Comparison of ENCODE assay signal across 8 cellular contexts in genomic region chr12:4649358-4649661, GRCh38. TPM values are rescaled to one million over a fixed set of nuclear protein-coding genes. Genes with fewer than 3 reads are reported as not detected.
A peak's percentile ranks its signal among the peaks of the same experiment; 100 is the strongest.
DNase-seq lines count a peak whose midpoint lies in the region; ATAC-seq and TF ChIP-seq lines count a peak whose summit lies in the region.

No MANE protein-coding gene starts in this region.

- no peak for ATAC-seq in GM21390 (IDR thresholded peaks at IDR 0.05; ENCODE audit: unreplicated experiment)

- H3K4me3 ChIP-seq in brain microvascular endothelial cell (ENCODE audit: low read depth, low read length) (peak overlapping the region; percentile 83), mesenchymal stem cell (ENCODE audit: insufficient read depth in 1 of 2, low read depth in 1 of 2, low read length in 2 of 2) (peak overlapping the region; percentile 86 to 93), urinary bladder (ENCODE audit: low read depth, low read length) (peak overlapping the region; percentile 55)

- H3K4ac ChIP-seq in mesenchymal stem cell (ENCODE audit: low read depth in 1 of 2, low read length in 2 of 2): peak overlapping the region in 1 of 2 experiments; percentile 96

- H2AK5ac ChIP-seq in mesenchymal stem cell (ENCODE audit: low read length, severe bottlenecking): no peak overlapping the region

- H3K9me3 ChIP-seq in mesenchymal stem cell (ENCODE audit: control insufficient read depth, low read length): no peaks in the 10 kb centered on the region

- no peak overlapping the region for H2BK15ac ChIP-seq in mesenchymal stem cell (ENCODE audit: low read depth, poor library complexity, severe bottlenecking)

- H4K91ac ChIP-seq in mesenchymal stem cell (ENCODE audit: low read length): no peak overlapping the region

- H3K4me2 ChIP-seq in mesenchymal stem cell (ENCODE audit: low read length, poor library complexity, severe bottlenecking): peak overlapping the region; percentile 94

- H3K27me3 ChIP-seq in brain microvascular endothelial cell (replicated peaks): no peaks in the 10 kb centered on the region
- peaks cover 0 to 3% of the 10 kb centered on the region in 2 experiments for H3K27me3 ChIP-seq in mesenchymal stem cell (ENCODE audit: control insufficient read depth in 1 of 2, insufficient read depth in 1 of 2, low read length in 2 of 2)

- TF ChIP-seq CTCF in brain microvascular endothelial cell (IDR thresholded peaks at IDR 0.05; ENCODE audit: low read depth, low read length, missing control alignments): no peak

- peak overlapping the region; percentile 92 for H3K27ac Mint-ChIP-seq in activated naive CD4-positive, alpha-beta T cell treated with anti-CD3 and anti-CD28 coated beads, Interleukin-2, amount 10 ng/mL, durations not matched to agents 7 days and 5 days

- no peak for DNase-seq in activated naive CD4-positive, alpha-beta T cell treated with anti-CD3 and anti-CD28 coated beads, Interleukin-2, amount 10 ng/mL, durations not matched to agents 7 days and 5 days
- no peak for DNase-seq in activated naive CD4-positive, alpha-beta T cell (lab: John Stamatoyannopoulos, UW)
- DNase-seq in brain microvascular endothelial cell: no peak
- no peak for DNase-seq in mesenchymal stem cell
- DNase-seq in amygdala (lab: John Stamatoyannopoulos, UW): no peak
- no peak for DNase-seq in midbrain (lab: John Stamatoyannopoulos, UW)

- H2BK5ac ChIP-seq in mesenchymal stem cell (ENCODE audit: low read depth, low read length, poor library complexity, severe bottlenecking): peak overlapping the region; percentile 86

- no peaks in the 10 kb centered on the region for H3K9me3 Mint-ChIP-seq in activated naive CD4-positive, alpha-beta T cell treated with anti-CD3 and anti-CD28 coated beads, Interleukin-2, amount 10 ng/mL, durations not matched to agents 7 days and 5 days

- peaks cover 1% of the 10 kb centered on the region for H3K36me3 Mint-ChIP-seq in activated naive CD4-positive, alpha-beta T cell treated with anti-CD3 and anti-CD28 coated beads, Interleukin-2, amount 10 ng/mL, durations not matched to agents 7 days and 5 days

- H2BK120ac ChIP-seq in mesenchymal stem cell (ENCODE audit: low read depth, low read length): no peak overlapping the region

- H3K14ac ChIP-seq in mesenchymal stem cell (ENCODE audit: low read length in 2 of 2): no peak overlapping the region

- H3K36me3 ChIP-seq in brain microvascular endothelial cell (replicated peaks) (peaks cover 2% of the 10 kb centered on the region), mesenchymal stem cell (ENCODE audit: control insufficient read depth in 1 of 2, insufficient read depth in 2 of 2, low read depth in 1 of 2, low read length in 2 of 2) (peaks cover 3 to 4% of the 10 kb centered on the region in 2 experiments), urinary bladder (ENCODE audit: insufficient read depth) (no peaks in the 10 kb centered on the region)

- peak overlapping the region; percentile 98 for H3K4me3 Mint-ChIP-seq in activated naive CD4-positive, alpha-beta T cell treated with anti-CD3 and anti-CD28 coated beads, Interleukin-2, amount 10 ng/mL, durations not matched to agents 7 days and 5 days

- peaks cover 51% of the 10 kb centered on the region for H3K4me1 Mint-ChIP-seq in activated naive CD4-positive, alpha-beta T cell treated with anti-CD3 and anti-CD28 coated beads, Interleukin-2, amount 10 ng/mL, durations not matched to agents 7 days and 5 days

- CTCF ChIA-PET in activated naive CD4-positive, alpha-beta T cell treated with anti-CD3 and anti-CD28 coated beads, Interleukin-2, amount 10 ng/mL, durations not matched to agents 7 days and 5 days (lab: Charles Lee): interaction anchor here (2.2 kb wide), 1 partner anchor 44 kb away, joined by 11 read pairs; no protein-coding TSS in a partner anchor

- H2BK12ac ChIP-seq in mesenchymal stem cell (ENCODE audit: low read length in 2 of 2): no peak overlapping the region

- 2% methylated on average over 6 of the region's 6 CpGs for WGBS in mesenchymal stem cell
- WGBS in urinary bladder: under 1% methylated on average over 6 of the region's 6 CpGs

- no peak overlapping the region for H3K23ac ChIP-seq in mesenchymal stem cell (ENCODE audit: low read length in 2 of 2)

- H3K27ac ChIP-seq in brain microvascular endothelial cell (peak overlapping the region; percentile 75), mesenchymal stem cell (ENCODE audit: low read length, poor library complexity, severe bottlenecking) (peak overlapping the region; percentile 82), urinary bladder (ENCODE audit: low read depth) (peak overlapping the region; percentile 53)

- H3K18ac ChIP-seq in mesenchymal stem cell (ENCODE audit: low read depth in 1 of 2, low read length in 2 of 2): peak overlapping the region; percentile 69 to 93

- in situ Hi-C loops in brain microvascular endothelial cell (cut with HindIII; ENCODE audit: low pct_ligation_motif_present, low sequenced_read_pairs): no loop called here

- H3K27me3 Mint-ChIP-seq in activated naive CD4-positive, alpha-beta T cell treated with anti-CD3 and anti-CD28 coated beads, Interleukin-2, amount 10 ng/mL, durations not matched to agents 7 days and 5 days: peaks cover 3% of the 10 kb centered on the region

- no peaks in the 10 kb centered on the region for H3K4me1 ChIP-seq in mesenchymal stem cell (ENCODE audit: control insufficient read depth, insufficient read depth, low read depth, low read length)
- no peaks in the 10 kb centered on the region for H3K4me1 ChIP-seq in urinary bladder (ENCODE audit: insufficient read depth)

- peaks cover 14% of the 10 kb centered on the region for H3K79me1 ChIP-seq in mesenchymal stem cell (replicated peaks; ENCODE audit: low read length, poor library complexity, severe bottlenecking)

- H3K9ac ChIP-seq in mesenchymal stem cell (ENCODE audit: low read length): peak overlapping the region; percentile 94

- H4K8ac ChIP-seq in mesenchymal stem cell (ENCODE audit: low read length): peak overlapping the region; percentile 98

- peak overlapping the region; percentile 94 for H2AFZ ChIP-seq in mesenchymal stem cell (ENCODE audit: low read depth, low read length)

RNA-seq across cellular contexts. Expression of gene NDUFA9, which starts 0.4 kb away (rescaled TPM):
- 64.8 TPM for polyA plus RNA-seq in mesenchymal stem cell (2013, experiment 1 of 2)
- polyA plus RNA-seq in mesenchymal stem cell (2013, experiment 2 of 2): 70.5 TPM
- 66.1 TPM for total RNA-seq in urinary bladder
- 61.2 TPM for polyA plus RNA-seq in urinary bladder

RNA-seq across cellular contexts. Expression of gene AKAP3, which starts 0.5 kb away (rescaled TPM):
- 0.17 TPM for polyA plus RNA-seq in mesenchymal stem cell (2013, experiment 1 of 2)
- polyA plus RNA-seq in mesenchymal stem cell (2013, experiment 2 of 2): 0.26 TPM
- 0.63 TPM for total RNA-seq in urinary bladder
- polyA plus RNA-seq in urinary bladder: 1.3 TPM
